ENCODE assay signal across 1 cellular context in genomic region chr11:112366012-112366411, GRCh38.
TF ChIP-seq lines count a peak whose summit lies in the region.

No MANE protein-coding gene starts in this region.

TF ChIP-seq in IMR-90, 13 proteins besides CTCF, POLR2A, EP300 and RAD21 (continued from another document):
- no peak for TF ChIP-seq ELK1 (IDR thresholded peaks at IDR 0.05; ENCODE audit: borderline replicate concordance, low read depth, low read length)
- no peak for TF ChIP-seq USF2 (IDR thresholded peaks at IDR 0.05; ENCODE audit: low read depth, low read length)
- no peak for TF ChIP-seq RCOR1 (IDR thresholded peaks at IDR 0.05; ENCODE audit: insufficient replicate concordance, low read length)
- TF ChIP-seq CEBPB (IDR thresholded peaks at IDR 0.05; ENCODE audit: low read depth, low read length): no peak
- TF ChIP-seq CHD1 (IDR thresholded peaks at IDR 0.05; ENCODE audit: low read depth, low read length): no peak
- no peak for TF ChIP-seq MXI1 (IDR thresholded peaks at IDR 0.05; ENCODE audit: borderline replicate concordance, low read depth, low read length)
- TF ChIP-seq BHLHE40 (IDR thresholded peaks at IDR 0.05; ENCODE audit: low read depth, low read length): no peak
